8 cellular contexts compared by ENCODE assay signal in genomic region chr17:2393184-2393953, GRCh38. TPM values are rescaled to one million over a fixed set of nuclear protein-coding genes. Genes with fewer than 3 reads are reported as not detected.
A peak's percentile ranks its signal among the peaks of the same experiment; 100 is the strongest.
DNase-seq lines count a peak whose midpoint lies in the region; ATAC-seq and TF ChIP-seq lines count a peak whose summit lies in the region.

No MANE protein-coding gene starts in this region.

- H3K27ac ChIP-seq in PC-3 (ENCODE audit: low read length) (peak overlapping the region; percentile 96), muscle layer of duodenum (ENCODE audit: low read length) (peak overlapping the region; percentile 80)

- DNase-seq in Calu3 (peak; percentile 82), GM20000 (ENCODE audit: low spot score) (peak; percentile 96), HT-29 (ENCODE audit: low spot score) (peak; percentile 71), PC-3 (peak; percentile 83)
- DNase-seq in activated T-cell treated with anti-CD3 and anti-CD28 coated beads, Interleukin-2, amount 50 U/mL, for 4 hours: peak; percentile 91
- DNase-seq in stimulated activated CD8-positive, alpha-beta memory T cell treated with anti-CD3 and anti-CD28 coated beads, Interleukin-7, amount 100 ng/mL, for 24 hours (ENCODE audit: low read depth): peak; percentile 77

- H3K9me3 Mint-ChIP-seq in Calu3 (ENCODE audit: low read depth, unreplicated experiment): no peaks in the 10 kb centered on the region
- no peaks in the 10 kb centered on the region for H3K9me3 Mint-ChIP-seq in activated T-cell treated with anti-CD3 and anti-CD28 coated beads, Interleukin-2, amount 50 U/mL, for 4 hours

- H2AFZ ChIP-seq in PC-3 (ENCODE audit: low read length): no peak overlapping the region

- no peaks in the 10 kb centered on the region for H3K9me2 ChIP-seq in PC-3 (replicated peaks; ENCODE audit: low read length)

- H3K9me3 ChIP-seq in PC-3 (ENCODE audit: low read length): no peaks in the 10 kb centered on the region
- no peaks in the 10 kb centered on the region for H3K9me3 ChIP-seq in muscle layer of duodenum (ENCODE audit: control insufficient read depth in 1 of 2, low read length in 2 of 2)

- no peaks in the 10 kb centered on the region for H3K36me3 ChIP-seq in PC-3 (ENCODE audit: low read depth, low read length)
- peaks cover 0 to 6% of the 10 kb centered on the region in 2 donors for H3K36me3 ChIP-seq in muscle layer of duodenum (ENCODE audit: control insufficient read depth in 1 of 2, insufficient read depth in 2 of 2, low read length in 2 of 2)

- CTCF ChIA-PET in Calu3 (lab: Charles Lee) (interaction anchor here (0.6 to 2.2 kb wide), 4 partner anchors 8 to 639 kb away, joined by 3 to 10 read pairs (median 4); no protein-coding TSS in a partner anchor), PC-3 (lab: Charles Lee) (interaction anchor here (0.6 to 1.2 kb wide), 2 partner anchors 11 to 13 kb away, joined by 4 to 9 read pairs; no protein-coding TSS in a partner anchor)

- H3K36me3 Mint-ChIP-seq in Calu3 (ENCODE audit: insufficient read depth, unreplicated experiment): peaks cover 78% of the 10 kb centered on the region
- H3K36me3 Mint-ChIP-seq in activated T-cell treated with anti-CD3 and anti-CD28 coated beads, Interleukin-2, amount 50 U/mL, for 4 hours (ENCODE audit: insufficient read depth): peaks cover 6% of the 10 kb centered on the region

- H3K79me2 ChIP-seq in PC-3 (ENCODE audit: low read length): peaks cover 58% of the 10 kb centered on the region

- H3K27ac Mint-ChIP-seq in Calu3 (ENCODE audit: unreplicated experiment): peak overlapping the region; percentile 73

- peak overlapping the region; percentile 83 for H3K4me2 ChIP-seq in PC-3 (ENCODE audit: low read length)

- peaks cover 38% of the 10 kb centered on the region for H3K4me1 Mint-ChIP-seq in Calu3 (ENCODE audit: low read depth, unreplicated experiment)
- peaks cover 60% of the 10 kb centered on the region for H3K4me1 Mint-ChIP-seq in activated T-cell treated with anti-CD3 and anti-CD28 coated beads, Interleukin-2, amount 50 U/mL, for 4 hours (ENCODE audit: low read depth)

- H3K9ac ChIP-seq in PC-3 (ENCODE audit: low read length): peak overlapping the region; percentile 97

- no peaks in the 10 kb centered on the region for H3K27me3 Mint-ChIP-seq in Calu3 (ENCODE audit: unreplicated experiment)
- no peaks in the 10 kb centered on the region for H3K27me3 Mint-ChIP-seq in activated T-cell treated with anti-CD3 and anti-CD28 coated beads, Interleukin-2, amount 50 U/mL, for 4 hours (ENCODE audit: low read depth)

- peak overlapping the region; percentile 72 for H3K4me3 ChIP-seq in PC-3 (ENCODE audit: low read length)
- H3K4me3 ChIP-seq in muscle layer of duodenum (ENCODE audit: low read depth in 1 of 2, low read length in 2 of 2): peak overlapping the region; percentile 50 to 74

- ATAC-seq in PC-3: peak; percentile 25
- ATAC-seq in activated T-cell treated with anti-CD3 and anti-CD28 coated beads, Interleukin-2, amount 50 U/mL, for 4 hours: peak; percentile 60 to 64
- peak; percentile 62 for ATAC-seq in esophagus mucosa

- peaks cover 13% of the 10 kb centered on the region; the same call in 1 of the 2 replicates for H4K20me1 ChIP-seq in PC-3 (ENCODE audit: low read length)

- intact Hi-C loops in Calu3 (cut with micrococcal nuclease; ENCODE audit: unreplicated experiment): no loop called here
- intact Hi-C loops in PC-3 (cut with micrococcal nuclease): no loop called here

- BruUV-seq in Calu3 (replicated peaks; lab: Mats Ljungman, UMichigan) (no TSS peak), PC-3 (replicated peaks; lab: Mats Ljungman, UMichigan) (no TSS peak)

- H3K27me3 ChIP-seq in PC-3 (ENCODE audit: low read length) (no peaks in the 10 kb centered on the region), muscle layer of duodenum (ENCODE audit: low read depth, low read length) (no peaks in the 10 kb centered on the region)

- no peaks in the 10 kb centered on the region for H3F3A ChIP-seq in PC-3 (ENCODE audit: low read length, unreplicated experiment)

- POLR2A ChIA-PET in PC-3 (lab: Charles Lee; ENCODE audit: unreplicated experiment): interaction anchor here (1.0 to 1.2 kb wide), 2 partner anchors 12 to 14 kb away, joined by 3 to 4 read pairs; no protein-coding TSS in a partner anchor

- no peak for TF ChIP-seq CTCF in Calu3 (IDR thresholded peaks at IDR 0.05; ENCODE audit: unreplicated experiment)
- TF ChIP-seq CTCF in GM20000 (IDR thresholded peaks at IDR 0.05; ENCODE audit: extremely low read depth, missing control alignments): no peak
- TF ChIP-seq CTCF in PC-3 (conservative IDR thresholded peaks at IDR 0.05; ENCODE audit: low read depth, low read length): no peak

- peak overlapping the region; percentile 77 for H3K4me3 Mint-ChIP-seq in Calu3 (ENCODE audit: low read depth, unreplicated experiment)
- peak overlapping the region; percentile 81 for H3K4me3 Mint-ChIP-seq in activated T-cell treated with anti-CD3 and anti-CD28 coated beads, Interleukin-2, amount 50 U/mL, for 4 hours

- H3K4me1 ChIP-seq in PC-3 (ENCODE audit: insufficient read depth, low read length): peaks cover 48% of the 10 kb centered on the region
- peaks cover 49 to 63% of the 10 kb centered on the region in 2 donors for H3K4me1 ChIP-seq in muscle layer of duodenum (ENCODE audit: control insufficient read depth in 1 of 2, insufficient read depth in 2 of 2, low read length in 2 of 2)

RNA-seq across cellular contexts. Expression of gene MNT, which starts 7.5 kb away (rescaled TPM):
- 32.1 and 34.8 TPM in 2 replicates for total RNA-seq in Calu3 (2022)
- 32.9 and 49.6 TPM in 2 replicates for total RNA-seq in HT-29 (2014; rRNA removed; shearing (Covaris generic))
- total RNA-seq in PC-3 (2014; rRNA removed): 19.1 and 26.0 TPM in 2 replicates
- 10 to 100 TPM; 27.8 to 30.7 (median 29.5) TPM for total RNA-seq in activated T-cell treated with anti-CD3 and anti-CD28 coated beads, Interleukin-2, amount 50 U/mL, for 4 hours
- 28.6 TPM for total RNA-seq in esophagus mucosa

RNA-seq across cellular contexts. Expression of gene SGSM2, which starts 56.1 kb away (rescaled TPM):
- total RNA-seq in Calu3 (2022): 50.3 and 54.9 TPM in 2 replicates
- total RNA-seq in HT-29 (2014; rRNA removed; shearing (Covaris generic)): 18.5 and 25.7 TPM in 2 replicates
- 36.6 and 47.2 TPM in 2 replicates for total RNA-seq in PC-3 (2014; rRNA removed)
- 10 to 100 TPM; 40.1 to 41.3 (median 40.6) TPM for total RNA-seq in activated T-cell treated with anti-CD3 and anti-CD28 coated beads, Interleukin-2, amount 50 U/mL, for 4 hours
- 28.1 TPM for total RNA-seq in esophagus mucosa

RNA-seq across cellular contexts. Expression of gene TSR1, which starts 57.1 kb away (rescaled TPM):
- total RNA-seq in Calu3 (2022): 34.3 and 36.2 TPM in 2 replicates
- 34.7 and 48.1 TPM in 2 replicates for total RNA-seq in HT-29 (2014; rRNA removed; shearing (Covaris generic))
- 70.3 and 90.2 TPM in 2 replicates for total RNA-seq in PC-3 (2014; rRNA removed)
- total RNA-seq in activated T-cell treated with anti-CD3 and anti-CD28 coated beads, Interleukin-2, amount 50 U/mL, for 4 hours: 100 to 1,000 TPM; 143 to 159 (median 156) TPM
- 24.5 TPM for total RNA-seq in esophagus mucosa

Comparison
In these comparisons a context has a peak if more than half of its experiments do, and no peak if none do; other contexts are left out.
1. Peak in every context shown above with its lines: DNase-seq, ATAC-seq, H3K4me3 ChIP-seq and H3K27ac ChIP-seq.